Comparison of ENCODE assay signal across 13 cellular contexts in genomic region chr11:114132427-114132826, GRCh38.
DNase-seq lines count a peak whose midpoint lies in the region; ATAC-seq and TF ChIP-seq lines count a peak whose summit lies in the region.
"Had no signal": no experiment of that assay in that cellular context is flagged by ENCODE, and none has a peak within 500 bp of the region (broad histone marks: within the 10 kb centered on the region; RNA-seq: fewer than 3 reads in every experiment).

No MANE protein-coding gene starts in this region.

- POLR2A ChIA-PET in PC-9 (lab: Charles Lee; ENCODE audit: unreplicated experiment), result no interaction called here

- H3K4me2 ChIP-seq in PC-9, result no peak overlapping the region
- H3K4me2 ChIP-seq: KMS-11 had no signal

- no peak overlapping the region for H3K4me3 Mint-ChIP-seq in chondrocyte (ENCODE audit: unreplicated experiment)

- peaks cover 91% of the 10 kb centered on the region for H3K4me1 Mint-ChIP-seq in chondrocyte (ENCODE audit: low read depth)

- no peak overlapping the region for H2AFZ ChIP-seq in PC-9

- no peak for TF ChIP-seq CTCF in right atrium auricular region (IDR thresholded peaks at IDR 0.05)
- TF ChIP-seq CTCF in chondrocyte (IDR thresholded peaks at IDR 0.05), result no peak
- no peak for TF ChIP-seq CTCF in vagina (IDR thresholded peaks at IDR 0.05)
- no peak for TF ChIP-seq CTCF in PC-9 (conservative IDR thresholded peaks at IDR 0.05)

- H3F3A ChIP-seq in PC-9 (ENCODE audit: insufficient read depth, low read depth), result no peaks in the 10 kb centered on the region

- H3K79me2 ChIP-seq in PC-9 (ENCODE audit: low read depth), result no peaks in the 10 kb centered on the region

- H3K4me3 ChIP-seq in right atrium auricular region (no peak overlapping the region), muscle layer of duodenum (ENCODE audit: low read depth in 1 of 2, low read length in 2 of 2) (no peak overlapping the region), vagina (peak overlapping the region in 1 of 2 donors; percentile 20), PC-9 (no peak overlapping the region)
- H3K4me3 ChIP-seq: spleen had no signal

- no peaks in the 10 kb centered on the region for H3K9me3 Mint-ChIP-seq in chondrocyte (ENCODE audit: low read depth)

- no peaks in the 10 kb centered on the region for H3K9me3 ChIP-seq in right atrium auricular region
- H3K9me3 ChIP-seq in muscle layer of duodenum (ENCODE audit: control insufficient read depth in 1 of 2, low read length in 2 of 2), result no peaks in the 10 kb centered on the region
- no peaks in the 10 kb centered on the region for H3K9me3 ChIP-seq in vagina
- no peaks in the 10 kb centered on the region for H3K9me3 ChIP-seq in PC-9 (ENCODE audit: insufficient read depth, low read depth)
- H3K9me3 ChIP-seq: spleen had no signal

- H3K4me1 ChIP-seq in right atrium auricular region, result peaks cover 0 to 100% of the 10 kb centered on the region in 2 donors
- peaks cover 33 to 93% of the 10 kb centered on the region in 2 donors for H3K4me1 ChIP-seq in muscle layer of duodenum (ENCODE audit: control insufficient read depth in 1 of 2, insufficient read depth in 2 of 2, low read length in 2 of 2)
- H3K4me1 ChIP-seq in vagina, result peaks cover 100% of the 10 kb centered on the region
- H3K4me1 ChIP-seq in PC-9 (replicated peaks; ENCODE audit: insufficient read depth), result no peaks in the 10 kb centered on the region

- peaks cover under 1% of the 10 kb centered on the region for H3K27me3 Mint-ChIP-seq in chondrocyte (ENCODE audit: low read depth)
- H3K27me3 Mint-ChIP-seq: naive B cell had no signal

- intact Hi-C loops in left cardiac atrium (cut with DNase I) (no loop called here), vagina (cut with DNase I) (no loop called here), PC-9 (cut with micrococcal nuclease; ENCODE audit: unreplicated experiment) (no loop called here)

- no peaks in the 10 kb centered on the region for H4K20me1 ChIP-seq in PC-9 (ENCODE audit: insufficient read depth)

- no TSS peak for BruUV-seq in PC-9 (replicated peaks; lab: Mats Ljungman, UMichigan)

- H3K27ac ChIP-seq in right atrium auricular region, result peak overlapping the region; percentile 69 to 74
- peak overlapping the region; percentile 36 for H3K27ac ChIP-seq in muscle layer of duodenum (ENCODE audit: low read length)
- H3K27ac ChIP-seq in vagina, result peak overlapping the region; percentile 56
- no peak overlapping the region for H3K27ac ChIP-seq in PC-9
- H3K27ac ChIP-seq: KMS-11 had no signal

- H3K36me3 ChIP-seq in right atrium auricular region, result peaks cover 26% of the 10 kb centered on the region
- peaks cover 0 to 6% of the 10 kb centered on the region in 2 donors for H3K36me3 ChIP-seq in muscle layer of duodenum (ENCODE audit: control insufficient read depth in 1 of 2, insufficient read depth in 2 of 2, low read length in 2 of 2)
- H3K36me3 ChIP-seq in vagina, result peaks cover 0 to 4% of the 10 kb centered on the region in 2 donors
- no peaks in the 10 kb centered on the region for H3K36me3 ChIP-seq in PC-9 (ENCODE audit: low read depth)

- peak overlapping the region; percentile 93 for H3K27ac Mint-ChIP-seq in chondrocyte (ENCODE audit: unreplicated experiment)

- H3K27me3 ChIP-seq in right atrium auricular region, result no peaks in the 10 kb centered on the region
- H3K27me3 ChIP-seq in muscle layer of duodenum (ENCODE audit: low read depth, low read length), result no peaks in the 10 kb centered on the region
- H3K27me3 ChIP-seq in vagina, result no peaks in the 10 kb centered on the region
- peaks cover 94% of the 10 kb centered on the region for H3K27me3 ChIP-seq in PC-9 (ENCODE audit: insufficient read depth, low read depth)
- H3K27me3 ChIP-seq: spleen had no signal

- no peak for TF ChIP-seq POLR2A in vagina (IDR thresholded peaks at IDR 0.05)

- CTCF ChIA-PET in PC-9 (lab: Charles Lee), result no interaction called here

- ATAC-seq in left cardiac atrium, result no peak
- no peak for ATAC-seq in activated CD4-positive, CD25-positive, alpha-beta regulatory T cell treated with anti-CD3 and anti-CD28 coated beads, Interleukin-2, amount 50 U/mL, for 24 hours

- no peaks in the 10 kb centered on the region for H3K9me2 ChIP-seq in PC-9 (ENCODE audit: insufficient read depth)

- DNase-seq in right atrium auricular region (ENCODE audit: low spot score), result no peak
- no peak for DNase-seq in left cardiac atrium
- no peak for DNase-seq in chondrocyte (ENCODE audit: low spot score)
- DNase-seq in vagina (ENCODE audit: extremely low spot score in 2 of 2), result no peak
- no peak for DNase-seq in activated CD4-positive, CD25-positive, alpha-beta regulatory T cell treated with anti-CD3 and anti-CD28 coated beads, Interleukin-2, amount 50 U/mL, for 72 hours
- DNase-seq in PC-9, result no peak
- DNase-seq: activated gamma-delta T cell, naive B cell, NCI-H2081 treated with DMSO at 0.1 percent for 48 hours had no signal

- peaks cover 5% of the 10 kb centered on the region for H3K36me3 Mint-ChIP-seq in chondrocyte (ENCODE audit: low read depth)
